7 cellular contexts compared by ENCODE assay signal in the genomic region with DNA sequence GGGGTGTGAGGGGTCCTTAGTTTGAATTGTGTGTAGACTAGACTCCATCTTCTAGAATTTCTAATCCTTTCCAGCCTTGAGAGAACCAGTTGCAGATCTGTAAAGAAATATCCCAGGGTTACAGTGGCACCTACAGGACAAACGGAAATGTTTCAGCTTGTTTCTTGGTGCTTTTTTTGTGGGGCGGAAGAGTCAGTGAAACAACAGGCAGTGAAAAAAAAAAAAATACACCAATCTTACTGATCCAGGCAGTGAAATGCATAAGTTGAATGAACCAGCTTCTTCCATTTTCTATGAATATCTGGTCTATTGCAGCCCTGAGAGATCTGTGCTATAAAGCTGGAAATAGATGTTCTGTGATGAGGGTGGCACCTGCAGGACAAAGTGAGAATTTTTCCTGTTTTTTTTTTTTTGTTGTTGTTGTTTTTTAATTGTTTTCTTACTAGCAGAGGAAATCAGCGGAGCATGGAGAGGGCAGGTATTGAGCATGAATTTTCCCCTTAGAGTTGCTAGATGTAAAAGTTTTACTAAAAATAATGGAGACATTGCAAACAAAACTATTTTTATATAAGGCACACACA.
A peak's percentile ranks its signal among the peaks of the same experiment; 100 is the strongest.
DNase-seq lines count a peak whose midpoint lies in the region; ATAC-seq and TF ChIP-seq lines count a peak whose summit lies in the region.

No MANE protein-coding gene starts in this region.

- POLR2A ChIA-PET in GM10248 (lab: Yijun Ruan, JAX) = interaction anchor here (0.7 kb wide), 1 partner anchor 174 kb away, joined by 4 read pairs; no protein-coding TSS in a partner anchor

- peak; percentile 72 for ATAC-seq in GM23338

- H3K27ac Mint-ChIP-seq in GM23338 = no peak overlapping the region

- peaks cover 3% of the 10 kb centered on the region; the same call in 2 of the 3 replicates for H3K4me1 Mint-ChIP-seq in GM23338

- TF ChIP-seq POLR2A in erythroblast (IDR thresholded peaks at IDR 0.05; ENCODE audit: low read length) = no peak

- H3K9me3 Mint-ChIP-seq in GM23338 = no peaks in the 10 kb centered on the region

- H3K27me3 ChIP-seq in GM23338 (ENCODE audit: insufficient read depth) = no peaks in the 10 kb centered on the region
- H3K27me3 ChIP-seq in H7 (ENCODE audit: control insufficient read depth, insufficient read depth, low read length) = no peaks in the 10 kb centered on the region

- CTCF ChIA-PET in GM10248 (lab: Yijun Ruan, JAX) = interaction anchor here (0.6 to 7.8 kb wide), 36 partner anchors 8 to 1254 kb away, joined by 3 to 240 read pairs (median 4); no protein-coding TSS in a partner anchor

- no peak overlapping the region for H2AFZ ChIP-seq in GM23338

- H3K27me3 Mint-ChIP-seq in GM23338 (ENCODE audit: insufficient read depth, low read depth, poor library complexity) = peaks cover 1% of the 10 kb centered on the region

- H3K36me3 Mint-ChIP-seq in GM23338 (ENCODE audit: low read depth) = no peaks in the 10 kb centered on the region

- H3K27ac ChIP-seq in GM23338 (ENCODE audit: low read depth) = no peak overlapping the region

- H3K4me3 ChIP-seq in GM23338 = peak overlapping the region; percentile 27
- H3K4me3 ChIP-seq in LNCaP clone FGC (ENCODE audit: low read depth, low read length) = no peak overlapping the region
- no peak overlapping the region for H3K4me3 ChIP-seq in H7 (ENCODE audit: insufficient read depth, low read depth, low read length)

- no peaks in the 10 kb centered on the region for H3F3A ChIP-seq in GM23338 (replicated peaks; ENCODE audit: low read depth)

- H3K36me3 ChIP-seq in GM23338 (ENCODE audit: insufficient read depth) (no peaks in the 10 kb centered on the region), H7 (replicated peaks; ENCODE audit: control insufficient read depth, insufficient read depth, low read length) (no peaks in the 10 kb centered on the region)

- no peaks in the 10 kb centered on the region for H3K79me2 ChIP-seq in GM23338 (replicated peaks; ENCODE audit: insufficient read depth)

- peak; percentile 13 for DNase-seq in GM10248 (ENCODE audit: extremely low spot score)
- peak; percentile 65 for DNase-seq in GM23338 (ENCODE audit: low spot score)
- no peak for DNase-seq in LNCaP clone FGC (ENCODE audit: low read depth)
- DNase-seq in RPMI7951 (ENCODE audit: low read depth) = peak; percentile 61
- DNase-seq in erythroblast (lab: John Stamatoyannopoulos, UW) = peak; percentile 62 to 71
- peak; percentile 71 for DNase-seq in myocyte (ENCODE audit: low read depth)
- no peak for DNase-seq in H7

- H3K4me3 Mint-ChIP-seq in GM23338 = peak overlapping the region; percentile 49

- H3K4me2 ChIP-seq in GM23338 = 0 out of 2 replicates have a peak overlapping the region, but pooled peaks have one; percentile 6

- TF ChIP-seq CTCF in GM10248 (IDR thresholded peaks at IDR 0.05; ENCODE audit: control extremely low read depth, extremely low read depth, low read depth, missing control alignments) (peak; percentile 51), GM23338 (conservative IDR thresholded peaks at IDR 0.05; ENCODE audit: low read depth in 2 of 2) (peak; percentile 40 to 97), LNCaP clone FGC (IDR thresholded peaks at IDR 0.05; ENCODE audit: control insufficient read depth, extremely low read depth, insufficient read depth) (peak; percentile 50)

- H3K4me1 ChIP-seq in GM23338 (ENCODE audit: insufficient read depth) = peaks cover 3% of the 10 kb centered on the region

- H3K9me2 ChIP-seq in GM23338 (ENCODE audit: insufficient read depth) = no peaks in the 10 kb centered on the region

- no peaks in the 10 kb centered on the region for H4K20me1 ChIP-seq in GM23338 (replicated peaks; ENCODE audit: insufficient read depth)

TF ChIP-seq in GM23338, 12 proteins besides CTCF, POLR2A, EP300 and RAD21:
- TF ChIP-seq JUNB (IDR thresholded peaks at IDR 0.05; ENCODE audit: unreplicated experiment) (no peak), ZNF331 (CRISPR knock-in tag; IDR thresholded peaks at IDR 0.05; ENCODE audit: low read depth) (no peak), POLR2AphosphoS5 (IDR thresholded peaks at IDR 0.05; ENCODE audit: low read depth) (no peak)

Comparison
In these comparisons a context has a peak if more than half of its experiments do, and no peak if none do; other contexts are left out.
1. DNase-seq: peak in GM10248 (single experiment), GM23338 (single experiment), RPMI7951 (single experiment), erythroblast (2 of 2) and myocyte (single experiment); none in LNCaP clone FGC (single experiment) and H7 (single experiment).
2. Peak in every context shown above with its lines, with median percentiles within 50 percentile points of each other: CTCF ChIP-seq.